ENCODE assay signal across 22 cellular contexts in genomic region chr16:85398688-85399582, GRCh38.
DNase-seq lines count a peak whose midpoint lies in the region; ATAC-seq and TF ChIP-seq lines count a peak whose summit lies in the region.
"Had no signal": no experiment of that assay in that cellular context is flagged by ENCODE, and none has a peak within 500 bp of the region (broad histone marks: within the 10 kb centered on the region; RNA-seq: fewer than 3 reads in every experiment).

No MANE protein-coding gene starts in this region.

- H3K4me3 Mint-ChIP-seq in HFFc6 (no peak overlapping the region), glutamatergic neuron (ENCODE audit: unreplicated experiment) (peak overlapping the region; percentile 33)
- H3K4me3 Mint-ChIP-seq: activated T-helper 17 cell treated with anti-CD3 and anti-CD28 coated beads, Interleukin-2, amount 50 U/mL, for 72 hours; B cell; central memory CD8-positive, alpha-beta T cell; naive B cell; stimulated activated naive CD8-positive, alpha-beta T cell treated with anti-CD3 and anti-CD28 coated beads, Interleukin-15, amount 100 ng/mL, for 72 hours; type B pancreatic cell had no signal

- intact Hi-C loops in ovary (cut with DNase I): loop anchor here in 2 of 4 donors (10.0 kb wide), 2 partner anchors 206 to 216 kb away; partner anchors contain the start of gene GSE1 (in 1 of the 2)

- H3K4me1 ChIP-seq in ovary (ENCODE audit: insufficient read depth): peaks cover 20% of the 10 kb centered on the region

- H3K4me1 Mint-ChIP-seq in HFFc6 (ENCODE audit: low read depth) (peaks cover 35% of the 10 kb centered on the region), glutamatergic neuron (ENCODE audit: low read depth, unreplicated experiment) (peaks cover 34% of the 10 kb centered on the region)
- H3K4me1 Mint-ChIP-seq: activated T-helper 17 cell treated with anti-CD3 and anti-CD28 coated beads, Interleukin-2, amount 50 U/mL, for 72 hours; B cell; central memory CD8-positive, alpha-beta T cell had no signal

- H3K27me3 Mint-ChIP-seq in HFFc6 (ENCODE audit: insufficient read depth) (peaks cover 8% of the 10 kb centered on the region), glutamatergic neuron (ENCODE audit: unreplicated experiment) (peaks cover 18% of the 10 kb centered on the region)
- H3K27me3 Mint-ChIP-seq: activated T-helper 17 cell treated with anti-CD3 and anti-CD28 coated beads, Interleukin-2, amount 50 U/mL, for 72 hours; central memory CD8-positive, alpha-beta T cell; stimulated activated naive CD8-positive, alpha-beta T cell treated with anti-CD3 and anti-CD28 coated beads, Interleukin-15, amount 100 ng/mL, for 72 hours; type B pancreatic cell had no signal

- no peaks in the 10 kb centered on the region for H3K27me3 ChIP-seq in ovary

- no peak overlapping the region for H3K4me3 ChIP-seq in ovary
- H3K4me3 ChIP-seq: skin epidermis had no signal

- H3K27ac Mint-ChIP-seq in HFFc6 (peak overlapping the region; percentile 32; the same call in 1 of the 2 replicates), glutamatergic neuron (ENCODE audit: unreplicated experiment) (no peak overlapping the region)
- H3K27ac Mint-ChIP-seq: activated T-helper 17 cell treated with anti-CD3 and anti-CD28 coated beads, Interleukin-2, amount 50 U/mL, for 72 hours; B cell; stimulated activated naive CD8-positive, alpha-beta T cell treated with anti-CD3 and anti-CD28 coated beads, Interleukin-15, amount 100 ng/mL, for 72 hours; type B pancreatic cell had no signal

- H3K36me3 ChIP-seq in ovary: no peaks in the 10 kb centered on the region

- DNase-seq in activated CD8-positive, alpha-beta memory T cell treated with anti-CD3 and anti-CD28 coated beads for 24 hours: peak; percentile 41
- DNase-seq in activated CD8-positive, alpha-beta memory T cell treated with anti-CD3 and anti-CD28 coated beads, Interleukin-2, amount 50 U/mL, for 48 hours: no peak
- DNase-seq in HFFc6 (no peak), glutamatergic neuron (no peak), ovary (peak in 3 of 5 donors; percentile 5 to 21 (median 12)), D341Med (ENCODE audit: low spot score) (no peak)
- DNase-seq in stimulated activated CD4-positive, alpha-beta T cell treated with anti-CD3 and anti-CD28 coated beads, Interleukin-4, amount 100 ng/mL, for 4 hours: no peak
- DNase-seq: 8988T; foreskin melanocyte; HCEC 1CT; islet precursor cell; naive B cell; NCI-H1417 treated with DMSO at 0.1 percent for 48 hours; NCI-H524 treated with DMSO at 0.1 percent for 48 hours; stimulated activated CD4-positive, alpha-beta T cell treated with anti-CD3 and anti-CD28 coated beads, Interleukin-4, amount 100 ng/mL, for 1 hour; stimulated activated naive CD8-positive, alpha-beta T cell treated with anti-CD3 and anti-CD28 coated beads, Interleukin-15, amount 100 ng/mL, for 72 hours had no signal

- TF ChIP-seq CTCF in HFFc6 (IDR thresholded peaks at IDR 0.05) (no peak), glutamatergic neuron (IDR thresholded peaks at IDR 0.05; ENCODE audit: partially characterized antibody, unreplicated experiment) (no peak), ovary (IDR thresholded peaks at IDR 0.05) (no peak)

- no peak for TF ChIP-seq EP300 in ovary (IDR thresholded peaks at IDR 0.05)

- H3K9me3 ChIP-seq in ovary: no peaks in the 10 kb centered on the region

- H3K27ac ChIP-seq in ovary: no peak overlapping the region
- H3K27ac ChIP-seq: skin epidermis had no signal

- H3K36me3 Mint-ChIP-seq in HFFc6 (ENCODE audit: low read depth) (peaks cover 5% of the 10 kb centered on the region; the same call in 1 of the 2 replicates), glutamatergic neuron (ENCODE audit: unreplicated experiment) (no peaks in the 10 kb centered on the region)
- H3K36me3 Mint-ChIP-seq: naive B cell, type B pancreatic cell had no signal

- ATAC-seq in HG03520 (IDR thresholded peaks at IDR 0.05; ENCODE audit: unreplicated experiment): no peak
- ATAC-seq: activated T-helper 17 cell treated with anti-CD3 and anti-CD28 coated beads, Interleukin-2, amount 50 U/mL, for 72 hours; stimulated activated naive CD8-positive, alpha-beta T cell treated with anti-CD3 and anti-CD28 coated beads, Interleukin-15, amount 100 ng/mL, for 72 hours had no signal

- WGBS in ovary, 3 donors: 81 to 90% (median 84%) methylated on average over 21 to 22 of the region's 22 CpGs

- H3K9me3 Mint-ChIP-seq in HFFc6 (no peaks in the 10 kb centered on the region), glutamatergic neuron (ENCODE audit: unreplicated experiment) (peaks cover 19% of the 10 kb centered on the region)
- H3K9me3 Mint-ChIP-seq: activated T-helper 17 cell treated with anti-CD3 and anti-CD28 coated beads, Interleukin-2, amount 50 U/mL, for 72 hours; central memory CD8-positive, alpha-beta T cell; naive B cell; stimulated activated naive CD8-positive, alpha-beta T cell treated with anti-CD3 and anti-CD28 coated beads, Interleukin-15, amount 100 ng/mL, for 72 hours; type B pancreatic cell had no signal

- TF ChIP-seq POLR2A in ovary (IDR thresholded peaks at IDR 0.05): no peak

Comparison
In these comparisons a context has a peak if more than half of its experiments do, and no peak if none do; other contexts are left out.
1. DNase-seq: peak in activated CD8-positive, alpha-beta memory T cell treated with anti-CD3 and anti-CD28 coated beads for 24 hours (single experiment) and ovary (3 of 5); none in activated CD8-positive, alpha-beta memory T cell treated with anti-CD3 and anti-CD28 coated beads, Interleukin-2, amount 50 U/mL, for 48 hours (single experiment), HFFc6 (single experiment), glutamatergic neuron (single experiment), stimulated activated CD4-positive, alpha-beta T cell treated with anti-CD3 and anti-CD28 coated beads, Interleukin-4, amount 100 ng/mL, for 4 hours (0 of 2) and D341Med (single experiment).